In genomic region chr7:134480730-134481129, GRCh38 we compare ENCODE assay signal across 12 cellular contexts. TPM values are rescaled to one million over a fixed set of nuclear protein-coding genes. Genes with fewer than 3 reads are reported as not detected.
DNase-seq lines count a peak whose midpoint lies in the region; ATAC-seq and TF ChIP-seq lines count a peak whose summit lies in the region.
"Had no signal": no experiment of that assay in that cellular context is flagged by ENCODE, and none has a peak within 500 bp of the region (broad histone marks: within the 10 kb centered on the region; RNA-seq: fewer than 3 reads in every experiment).

No MANE protein-coding gene starts in this region.

- WGBS in right cardiac atrium, result 7% methylated on average over 2 of the region's 2 CpGs

- H3K4me1 ChIP-seq in A673 (ENCODE audit: insufficient read depth, low read length, poor library complexity, severe bottlenecking) (peaks cover 8% of the 10 kb centered on the region), right cardiac atrium (ENCODE audit: control insufficient read depth, insufficient read depth, low read length) (no peaks in the 10 kb centered on the region)

- H3K36me3 Mint-ChIP-seq in activated naive CD4-positive, alpha-beta T cell treated with anti-CD3 and anti-CD28 coated beads, Interleukin-2, amount 50 U/mL, for 72 hours, result no peaks in the 10 kb centered on the region
- H3K36me3 Mint-ChIP-seq: activated naive CD8-positive, alpha-beta T cell treated with anti-CD3 and anti-CD28 coated beads, Interleukin-2, amount 10 ng/mL, durations not matched to agents 7 days and 5 days had no signal

- DNase-seq in A673 (ENCODE audit: low spot score) (peak; percentile 68), Kasumi-1 (lab: John Stamatoyannopoulos, UW) (peak; percentile 63 to 71), astrocyte of the spinal cord (ENCODE audit: low read depth, low spot score) (peak; percentile 41), right cardiac atrium (no peak), cortex of kidney (lab: John Stamatoyannopoulos, UW) (no peak)
- DNase-seq in activated CD4-positive, alpha-beta T cell treated with anti-CD3 and anti-CD28 coated beads for 4 hours, result no peak
- no peak for DNase-seq in activated CD4-positive, alpha-beta T cell treated with anti-CD3 and anti-CD28 coated beads, Interleukin-2, amount 50 U/mL, for 1 hour
- DNase-seq in activated naive CD4-positive, alpha-beta T cell treated with anti-CD3 and anti-CD28 coated beads, Interleukin-2, amount 50 U/mL, for 72 hours (ENCODE audit: low spot score in 2 of 2), result no peak
- DNase-seq: activated CD4-positive, CD25-positive, alpha-beta regulatory T cell; activated naive CD8-positive, alpha-beta T cell treated with anti-CD3 and anti-CD28 coated beads, Interleukin-2, amount 10 ng/mL, durations not matched to agents 7 days and 5 days; NCI-H748 treated with DMSO at 0.1 percent for 48 hours had no signal

- POLR2A ChIA-PET in A673 (lab: Charles Lee; ENCODE audit: low non-redundant PET), result interaction anchor here (0.6 to 0.7 kb wide), 2 partner anchors 78 to 434 kb away, joined by 6 to 9 read pairs; no protein-coding TSS in a partner anchor

- H3K27ac Mint-ChIP-seq in activated naive CD4-positive, alpha-beta T cell treated with anti-CD3 and anti-CD28 coated beads, Interleukin-2, amount 50 U/mL, for 72 hours, result no peak overlapping the region
- H3K27ac Mint-ChIP-seq: activated naive CD8-positive, alpha-beta T cell treated with anti-CD3 and anti-CD28 coated beads, Interleukin-2, amount 10 ng/mL, durations not matched to agents 7 days and 5 days had no signal

- ATAC-seq in right cardiac atrium, result peak; percentile 88 to 95
- ATAC-seq in activated naive CD4-positive, alpha-beta T cell treated with anti-CD3 and anti-CD28 coated beads, Interleukin-2, amount 50 U/mL, for 72 hours, result no peak

- H3K27me3 ChIP-seq in A673 (replicated peaks; ENCODE audit: insufficient read depth, low read depth, low read length, poor library complexity), result no peaks in the 10 kb centered on the region
- H3K27me3 ChIP-seq in right cardiac atrium (ENCODE audit: control insufficient read depth, insufficient read depth), result no peaks in the 10 kb centered on the region
- H3K27me3 ChIP-seq: neutrophil had no signal

- H3K9me3 ChIP-seq in A673 (ENCODE audit: low read depth, low read length, poor library complexity, severe bottlenecking) (no peaks in the 10 kb centered on the region), right cardiac atrium (ENCODE audit: control insufficient read depth, low read length) (no peaks in the 10 kb centered on the region)
- H3K9me3 ChIP-seq: neutrophil had no signal

- H3K9me3 Mint-ChIP-seq in activated naive CD4-positive, alpha-beta T cell treated with anti-CD3 and anti-CD28 coated beads, Interleukin-2, amount 50 U/mL, for 72 hours, result no peaks in the 10 kb centered on the region
- H3K9me3 Mint-ChIP-seq: activated naive CD8-positive, alpha-beta T cell treated with anti-CD3 and anti-CD28 coated beads, Interleukin-2, amount 10 ng/mL, durations not matched to agents 7 days and 5 days had no signal

- in situ Hi-C loops in astrocyte of the spinal cord (cut with HindIII; ENCODE audit: low sequenced_read_pairs), result no loop called here

- CTCF ChIA-PET in A673 (lab: Charles Lee), result interaction anchor here (0.7 kb wide), 1 partner anchor 47 kb away, joined by 4 read pairs; no protein-coding TSS in a partner anchor

- no peaks in the 10 kb centered on the region for H3K36me3 ChIP-seq in A673 (ENCODE audit: insufficient read depth, low read length, poor library complexity, severe bottlenecking)
- H3K36me3 ChIP-seq: neutrophil had no signal

- no peak overlapping the region for H3K27ac ChIP-seq in A673 (ENCODE audit: low read depth, low read length, poor library complexity, severe bottlenecking)
- H3K27ac ChIP-seq in right cardiac atrium (ENCODE audit: low read length), result no peak overlapping the region
- H3K27ac ChIP-seq: neutrophil had no signal

- TF ChIP-seq CTCF in A673 (conservative IDR thresholded peaks at IDR 0.05; ENCODE audit: low read depth, low read length) (no peak), astrocyte of the spinal cord (IDR thresholded peaks at IDR 0.05; ENCODE audit: low read depth, low read length) (no peak)

- intact Hi-C loops in A673 (cut with micrococcal nuclease; ENCODE audit: unreplicated experiment) (no loop called here), right cardiac atrium (cut with DNase I) (no loop called here)

- H3K4me3 ChIP-seq in A673 (ENCODE audit: low read depth, low read length, poor library complexity, severe bottlenecking) (no peak overlapping the region), astrocyte of the spinal cord (ENCODE audit: low read depth, low read length) (no peak overlapping the region), right cardiac atrium (ENCODE audit: low read length) (no peak overlapping the region)

- no TSS peak for BruUV-seq in A673 (replicated peaks; lab: Mats Ljungman, UMichigan)

RNA-seq across cellular contexts. Expression of gene AKR1B1, which starts 21.8 kb away (rescaled TPM):
- total RNA-seq in A673 (2021) (104 and 111 TPM in 2 replicates), right cardiac atrium (100 to 1,000 TPM; 133 to 191 (median 159) TPM)
- polyA plus RNA-seq in right cardiac atrium, result 211 TPM
- total RNA-seq in activated naive CD4-positive, alpha-beta T cell treated with anti-CD3 and anti-CD28 coated beads, Interleukin-2, amount 50 U/mL, for 72 hours, result 100 to 1,000 TPM; 104 to 144 TPM

RNA-seq across cellular contexts. Expression of gene AKR1B10, which starts 46.6 kb away (rescaled TPM):
- 0.52 TPM in 1 of 2 replicates, not detected in the other for total RNA-seq in A673 (2021)
- under 1 TPM; 0.22 to 0.68 (median 0.42) TPM for total RNA-seq in right cardiac atrium
- polyA plus RNA-seq in right cardiac atrium, result 0.18 TPM
- not detected for total RNA-seq in activated naive CD4-positive, alpha-beta T cell treated with anti-CD3 and anti-CD28 coated beads, Interleukin-2, amount 50 U/mL, for 72 hours
- total RNA-seq: activated naive CD8-positive, alpha-beta T cell treated with anti-CD3 and anti-CD28 coated beads, Interleukin-2, amount 10 ng/mL, durations not matched to agents 7 days and 5 days had no signal

Comparison
In these comparisons a context has a peak if more than half of its experiments do, and no peak if none do; other contexts are left out.
1. DNase-seq: peak in A673 (single experiment), Kasumi-1 (2 of 2) and astrocyte of the spinal cord (single experiment); none in right cardiac atrium (0 of 3), activated CD4-positive, alpha-beta T cell treated with anti-CD3 and anti-CD28 coated beads for 4 hours (0 of 2), cortex of kidney (single experiment), activated CD4-positive, alpha-beta T cell treated with anti-CD3 and anti-CD28 coated beads, Interleukin-2, amount 50 U/mL, for 1 hour (single experiment) and activated naive CD4-positive, alpha-beta T cell treated with anti-CD3 and anti-CD28 coated beads, Interleukin-2, amount 50 U/mL, for 72 hours (0 of 2).
2. ATAC-seq: peak in right cardiac atrium (2 of 2); none in activated naive CD4-positive, alpha-beta T cell treated with anti-CD3 and anti-CD28 coated beads, Interleukin-2, amount 50 U/mL, for 72 hours (0 of 2).